ENCODE assay signal across 8 cellular contexts in the genomic region with DNA sequence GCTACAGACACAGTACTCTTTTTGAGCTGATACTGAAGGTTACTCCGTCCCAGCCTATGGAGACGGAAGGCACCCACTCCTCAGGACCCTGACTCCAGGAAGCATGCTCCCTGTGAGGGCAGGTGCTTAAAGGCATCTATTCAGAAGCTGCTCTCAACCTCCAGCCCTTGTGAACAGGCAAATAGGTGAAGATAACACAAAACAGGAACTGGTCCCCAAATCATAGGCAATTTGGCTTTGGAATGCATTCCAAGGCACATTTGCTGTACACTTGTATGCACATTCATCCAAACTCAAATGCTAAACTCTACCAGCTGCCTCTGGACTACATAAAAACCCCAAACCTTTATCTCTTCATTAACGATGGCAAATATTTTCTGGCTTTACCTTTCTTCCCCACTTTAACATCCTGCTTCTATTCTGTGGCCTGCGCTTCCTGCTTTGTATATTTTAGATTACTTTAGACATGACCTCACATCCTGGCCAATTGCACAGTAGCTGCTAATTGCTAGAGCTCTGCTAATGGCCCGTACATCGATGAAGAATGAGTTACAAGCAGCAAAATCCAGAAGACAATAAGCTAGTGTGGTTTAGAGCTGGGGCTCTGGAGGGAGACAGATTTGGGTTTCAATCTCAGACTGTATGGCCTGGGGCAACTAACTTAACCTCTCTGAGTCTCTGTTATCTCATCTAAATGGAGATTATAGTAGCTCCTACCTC. TPM values are rescaled to one million over a fixed set of nuclear protein-coding genes. Genes with fewer than 3 reads are reported as not detected.
DNase-seq lines count a peak whose midpoint lies in the region; ATAC-seq, FAIRE-seq and TF ChIP-seq lines count a peak whose summit lies in the region.

No MANE protein-coding gene starts in this region.

- no peak overlapping the region for H3K9ac ChIP-seq in Loucy (ENCODE audit: low read depth, low read length, poor library complexity, severe bottlenecking)

- no peaks in the 10 kb centered on the region for H3K9me3 ChIP-seq in Loucy (ENCODE audit: insufficient read depth, low read depth, low read length)
- H3K9me3 ChIP-seq in upper lobe of left lung = no peaks in the 10 kb centered on the region

- no peaks in the 10 kb centered on the region for H3K9me2 ChIP-seq in Loucy (replicated peaks; ENCODE audit: low read depth, low read length)

- H3F3A ChIP-seq in Loucy (ENCODE audit: low read depth) = no peaks in the 10 kb centered on the region

- peaks cover 70% of the 10 kb centered on the region for H3K4me1 Mint-ChIP-seq in activated naive CD8-positive, alpha-beta T cell (ENCODE audit: low read depth)

- peaks cover 19% of the 10 kb centered on the region for H3K4me1 ChIP-seq in Loucy (ENCODE audit: insufficient read depth, low read length, poor library complexity, severe bottlenecking)
- peaks cover 52 to 70% (median 64%) of the 10 kb centered on the region in 4 donors for H3K4me1 ChIP-seq in upper lobe of left lung

- H3K4me3 Mint-ChIP-seq in activated naive CD8-positive, alpha-beta T cell = peak overlapping the region; percentile 94

- H3K79me2 ChIP-seq in Loucy (ENCODE audit: insufficient read depth, low read length) = no peaks in the 10 kb centered on the region

- peak overlapping the region; percentile 94 for H3K27ac Mint-ChIP-seq in activated naive CD8-positive, alpha-beta T cell

- no peaks in the 10 kb centered on the region for H3K36me3 ChIP-seq in Loucy (ENCODE audit: insufficient read depth, low read length)
- no peaks in the 10 kb centered on the region for H3K36me3 ChIP-seq in upper lobe of left lung

- H3K4me2 ChIP-seq in Loucy (ENCODE audit: low read depth, low read length, poor library complexity, severe bottlenecking) = peak overlapping the region; percentile 47

- ATAC-seq in GM19467 (IDR thresholded peaks at IDR 0.05; ENCODE audit: unreplicated experiment) (peak; percentile 45), upper lobe of left lung (ENCODE audit: low FRiP score in 2 of 2) (no peak)

- H3K27me3 Mint-ChIP-seq in activated naive CD8-positive, alpha-beta T cell = no peaks in the 10 kb centered on the region

- WGBS in upper lobe of left lung, 2 donors = 38 to 46% methylated on average over 6 of the region's 6 CpGs

- TF ChIP-seq EP300 in upper lobe of left lung (IDR thresholded peaks at IDR 0.05) = no peak

- H4K20me1 ChIP-seq in Loucy (ENCODE audit: insufficient read depth, low read length, poor library complexity, severe bottlenecking) = no peaks in the 10 kb centered on the region

- TF ChIP-seq CTCF in Loucy (conservative IDR thresholded peaks at IDR 0.05; ENCODE audit: low read length) (no peak), upper lobe of left lung (IDR thresholded peaks at IDR 0.05) (no peak)

- no peaks in the 10 kb centered on the region for H3K9me3 Mint-ChIP-seq in activated naive CD8-positive, alpha-beta T cell (ENCODE audit: low read depth)

- no peak overlapping the region for H3K4me3 ChIP-seq in Loucy (ENCODE audit: low read length, poor library complexity, severe bottlenecking)
- no peak overlapping the region for H3K4me3 ChIP-seq in upper lobe of left lung

- H2AFZ ChIP-seq in Loucy (ENCODE audit: low read length) = peak overlapping the region; percentile 58

- peak; percentile 69 for FAIRE-seq in GM12891 (lab: Jason Lieb, UNC)

- no peaks in the 10 kb centered on the region for H3K36me3 Mint-ChIP-seq in activated naive CD8-positive, alpha-beta T cell

- H3K27me3 ChIP-seq in Loucy (ENCODE audit: insufficient read depth, low read length, poor library complexity, severe bottlenecking) (no peaks in the 10 kb centered on the region), upper lobe of left lung (no peaks in the 10 kb centered on the region)

- DNase-seq in GM12891 (ENCODE audit: insufficient read length, low spot score) (no peak), upper lobe of left lung (no peak), substantia nigra (lab: John Stamatoyannopoulos, UW) (no peak), cerebellar nuclear complex (lab: John Stamatoyannopoulos, UW) (no peak)
- DNase-seq in activated CD8-positive, alpha-beta memory T cell treated with anti-CD3 and anti-CD28 coated beads for 24 hours = no peak

- TF ChIP-seq POLR2A in GM12891 (IDR thresholded peaks at IDR 0.05; ENCODE audit: low read depth, low read length) (no peak), upper lobe of left lung (IDR thresholded peaks at IDR 0.05) (no peak)

- peak overlapping the region; percentile 55 to 93 (median 75) for H3K27ac ChIP-seq in upper lobe of left lung
- no peak overlapping the region for H3K27ac ChIP-seq in substantia nigra (ENCODE audit: low read depth, low read length, poor library complexity, severe bottlenecking)

TF ChIP-seq in GM12891, 5 proteins besides CTCF, POLR2A, EP300 and RAD21:
- TF ChIP-seq POLR2AphosphoS5 (IDR thresholded peaks at IDR 0.05; ENCODE audit: low read depth, low read length) (0 out of 2 replicates have a peak, but pooled peaks have one; percentile 32), SPI1 (IDR thresholded peaks at IDR 0.05; ENCODE audit: low read depth, low read length) (peak; percentile 93), PAX5 (IDR thresholded peaks at IDR 0.05; ENCODE audit: insufficient read depth, low read length, severe bottlenecking) (no peak), POU2F2 (IDR thresholded peaks at IDR 0.05; ENCODE audit: low read depth, low read length) (no peak), TAF1 (IDR thresholded peaks at IDR 0.05; ENCODE audit: low read depth, low read length) (peak; percentile 46; the same call in 1 of the 2 replicates)

RNA-seq across cellular contexts. Expression of a gene that starts 3.2 kb away (rescaled TPM):
- 42.4 TPM for polyA plus RNA-seq in GM12891 (2012; ENCODE audit: low read depth, missing spikeins)
- 100 to 1,000 TPM in 1 of 6 donors, 10 to 100 TPM in 5; 41.7 to 197 (median 64.7) TPM for total RNA-seq in upper lobe of left lung

RNA-seq across cellular contexts. Expression of a gene that starts 54.4 kb away (rescaled TPM):
- 31.2 TPM for polyA plus RNA-seq in GM12891 (2012; ENCODE audit: low read depth, missing spikeins)
- 10 to 100 TPM in 4 of 6 donors, 1 to 10 TPM in 2; 7.5 to 33.4 (median 20.8) TPM for total RNA-seq in upper lobe of left lung
